ENCODE assay signal across 21 cellular contexts in the genomic region with DNA sequence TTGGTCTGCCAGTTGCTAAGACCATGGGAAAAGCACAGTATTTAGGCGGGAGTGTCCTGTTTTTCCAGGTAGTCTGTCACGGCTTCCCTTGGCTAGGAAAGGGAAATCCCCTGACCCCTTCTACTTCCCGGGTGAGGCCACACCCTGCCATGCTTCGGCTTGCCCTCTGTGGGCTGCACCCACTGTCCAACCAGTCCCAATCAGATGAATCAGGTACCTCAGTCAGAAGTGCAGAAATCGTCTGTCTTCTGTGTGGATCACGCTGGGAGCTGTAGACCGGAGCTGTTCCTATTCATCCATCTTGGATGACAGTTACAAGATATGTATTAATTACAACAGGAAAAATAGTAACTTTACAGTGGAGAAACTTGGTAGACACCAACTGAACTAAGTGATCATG.
"Had no signal": no experiment of that assay in that cellular context is flagged by ENCODE, and none has a peak within 500 bp of the region (broad histone marks: within the 10 kb centered on the region; RNA-seq: fewer than 3 reads in every experiment).

No MANE protein-coding gene starts in this region.

- H3K4me3 ChIP-seq: coronary artery, dorsolateral prefrontal cortex, esophagus muscularis mucosa, gastrocnemius medialis, heart right ventricle, left lung, lower lobe of right lung had no signal

- H3K27ac Mint-ChIP-seq: memory B cell; naive thymus-derived CD4-positive, alpha-beta T cell had no signal

- H3K36me3 ChIP-seq: esophagus muscularis mucosa, gastrocnemius medialis, heart right ventricle, left lung, lower lobe of right lung had no signal

- H3K4me1 Mint-ChIP-seq: memory B cell; naive thymus-derived CD4-positive, alpha-beta T cell had no signal

- ATAC-seq: gastrocnemius medialis; heart right ventricle; left cardiac atrium; left lung; left ventricle myocardium superior; lower lobe of right lung; naive thymus-derived CD4-positive, alpha-beta T cell had no signal

- H3K27me3 ChIP-seq: dorsolateral prefrontal cortex, esophagus muscularis mucosa, gastrocnemius medialis, heart right ventricle, left lung had no signal

- H3K27me3 Mint-ChIP-seq: memory B cell; naive thymus-derived CD4-positive, alpha-beta T cell had no signal

- H3K9me3 ChIP-seq: esophagus muscularis mucosa, gastrocnemius medialis, lower lobe of right lung had no signal

- DNase-seq: dermis blood vessel endothelial cell; dorsolateral prefrontal cortex; effector CD4-positive, alpha-beta T cell; effector memory CD4-positive, alpha-beta T cell; erythroblast; foreskin melanocyte; gastrocnemius medialis; glutamatergic neuron; head of caudate nucleus; heart right ventricle; hippocampal formation; left cardiac atrium; left lung; left ventricle myocardium superior; lower lobe of right lung; midbrain; naive thymus-derived CD4-positive, alpha-beta T cell had no signal

- H3K36me3 Mint-ChIP-seq: memory B cell; naive thymus-derived CD4-positive, alpha-beta T cell had no signal

- H3K27ac ChIP-seq: coronary artery, dorsolateral prefrontal cortex, epithelial cell of prostate, esophagus muscularis mucosa, gastrocnemius medialis, heart right ventricle, left lung, lower lobe of right lung had no signal

- H3K4me1 ChIP-seq: gastrocnemius medialis, heart right ventricle, left lung, lower lobe of right lung had no signal

- H3K4me3 Mint-ChIP-seq: memory B cell; naive thymus-derived CD4-positive, alpha-beta T cell had no signal
